13 cellular contexts compared by ENCODE assay signal in genomic region chr7:80699656-80700318, GRCh38.
A peak's percentile ranks its signal among the peaks of the same experiment; 100 is the strongest.
DNase-seq lines count a peak whose midpoint lies in the region; ATAC-seq and TF ChIP-seq lines count a peak whose summit lies in the region.
"Had no signal": no experiment of that assay in that cellular context is flagged by ENCODE, and none has a peak within 500 bp of the region (broad histone marks: within the 10 kb centered on the region; RNA-seq: fewer than 3 reads in every experiment).

No MANE protein-coding gene starts in this region.

- H3K9me3 ChIP-seq in esophagus muscularis mucosa = no peaks in the 10 kb centered on the region
- no peaks in the 10 kb centered on the region for H3K9me3 ChIP-seq in osteoblast (ENCODE audit: low read depth, low read length)
- H3K9me3 ChIP-seq: MG63, neutrophil had no signal

- H3K36me3 Mint-ChIP-seq in effector memory CD8-positive, alpha-beta T cell (ENCODE audit: insufficient read depth) = no peaks in the 10 kb centered on the region
- H3K36me3 Mint-ChIP-seq: activated naive CD8-positive, alpha-beta T cell treated with anti-CD3 and anti-CD28 coated beads, Interleukin-2, amount 10 ng/mL, durations not matched to agents 7 days and 5 days; T-cell had no signal

- H3K27me3 Mint-ChIP-seq in effector memory CD8-positive, alpha-beta T cell = no peaks in the 10 kb centered on the region
- H3K27me3 Mint-ChIP-seq: activated naive CD8-positive, alpha-beta T cell treated with anti-CD3 and anti-CD28 coated beads, Interleukin-2, amount 10 ng/mL, durations not matched to agents 7 days and 5 days had no signal

- H3K27ac ChIP-seq in esophagus muscularis mucosa (replicated peaks in 1 of 4) (peak overlapping the region; percentile 5 to 52 (median 38)), osteoblast (ENCODE audit: low read depth, low read length) (peak overlapping the region; percentile 43)
- H3K27ac ChIP-seq: neutrophil had no signal

- no peak for TF ChIP-seq EP300 in esophagus muscularis mucosa (IDR thresholded peaks at IDR 0.05)

- peaks cover 0 to 18% (median 16%) of the 10 kb centered on the region in 4 donors for H3K4me1 ChIP-seq in esophagus muscularis mucosa
- H3K4me1 ChIP-seq in osteoblast (ENCODE audit: insufficient read depth, low read length) = peaks cover 15% of the 10 kb centered on the region

- peaks cover 8 to 10% of the 10 kb centered on the region in 2 donors for H3K9me3 Mint-ChIP-seq in effector memory CD8-positive, alpha-beta T cell
- H3K9me3 Mint-ChIP-seq: activated naive CD8-positive, alpha-beta T cell treated with anti-CD3 and anti-CD28 coated beads, Interleukin-2, amount 10 ng/mL, durations not matched to agents 7 days and 5 days; T-cell had no signal

- TF ChIP-seq POLR2A in esophagus muscularis mucosa (IDR thresholded peaks at IDR 0.05; ENCODE audit: low read depth) = no peak

- intact Hi-C loops in esophagus muscularis mucosa (cut with DNase I) = loop anchor here (2.0 to 10.0 kb wide), 3 partner anchors 555 to 769 kb away; no protein-coding TSS in a partner anchor

- WGBS in esophagus muscularis mucosa = 36% methylated on average over 4 of the region's 4 CpGs

- H3K36me3 ChIP-seq in esophagus muscularis mucosa = no peaks in the 10 kb centered on the region
- no peaks in the 10 kb centered on the region for H3K36me3 ChIP-seq in osteoblast (ENCODE audit: insufficient read depth, low read length)
- H3K36me3 ChIP-seq: MG63, neutrophil had no signal

- peak overlapping the region; percentile 23 for H2AFZ ChIP-seq in osteoblast (ENCODE audit: low read length)

- no peaks in the 10 kb centered on the region for H4K20me1 ChIP-seq in osteoblast (ENCODE audit: insufficient read depth, low read length)

- H3K4me2 ChIP-seq in osteoblast (ENCODE audit: insufficient read depth, low read length) = peak overlapping the region; percentile 51

- H3K4me1 Mint-ChIP-seq in effector memory CD8-positive, alpha-beta T cell (ENCODE audit: low read depth in 2 of 2) = no peaks in the 10 kb centered on the region
- H3K4me1 Mint-ChIP-seq: activated naive CD8-positive, alpha-beta T cell treated with anti-CD3 and anti-CD28 coated beads, Interleukin-2, amount 10 ng/mL, durations not matched to agents 7 days and 5 days; T-cell had no signal

- H3K27me3 ChIP-seq in esophagus muscularis mucosa = no peaks in the 10 kb centered on the region
- H3K27me3 ChIP-seq in osteoblast (ENCODE audit: insufficient read depth, low read length) = no peaks in the 10 kb centered on the region
- H3K27me3 ChIP-seq: MG63, neutrophil had no signal

- no peaks in the 10 kb centered on the region for H3K79me2 ChIP-seq in osteoblast (ENCODE audit: insufficient read depth, low read length)

- DNase-seq in Caki2 (ENCODE audit: low read depth) (peak; percentile 21), NOMO-1 (lab: John Stamatoyannopoulos, UW; ENCODE audit: unreplicated experiment in 2 of 2) (peak; percentile 61 to 89), esophagus muscularis mucosa (ENCODE audit: extremely low spot score) (no peak), osteoblast (ENCODE audit: insufficient read length, low spot score, missing footprints) (peak; percentile 55), HK-2 (ENCODE audit: unreplicated experiment) (no peak), omental fat pad (ENCODE audit: low spot score) (no peak)
- no peak for DNase-seq in stimulated activated CD8-positive, alpha-beta memory T cell treated with anti-CD3 and anti-CD28 coated beads, Interleukin-4, amount 100 ng/mL, for 48 hours
- DNase-seq in effector memory CD8-positive, alpha-beta T cell = no peak
- DNase-seq: activated CD4-positive, alpha-beta T cell treated with anti-CD3 and anti-CD28 coated beads for 1 hour; activated naive CD8-positive, alpha-beta T cell treated with anti-CD3 and anti-CD28 coated beads, Interleukin-2, amount 10 ng/mL, durations not matched to agents 7 days and 5 days; MG63; T-cell had no signal

- no peak for ATAC-seq in effector memory CD8-positive, alpha-beta T cell (replicated peaks)
- ATAC-seq in omental fat pad (ENCODE audit: low FRiP score) = no peak
- ATAC-seq: T-cell had no signal

- no peak for TF ChIP-seq CTCF in esophagus muscularis mucosa (IDR thresholded peaks at IDR 0.05)
- TF ChIP-seq CTCF in osteoblast (IDR thresholded peaks at IDR 0.05; ENCODE audit: extremely low read depth, low read depth, low read length) = no peak
- TF ChIP-seq CTCF in omental fat pad (IDR thresholded peaks at IDR 0.05) = no peak

- H3K4me3 ChIP-seq in esophagus muscularis mucosa (no peak overlapping the region), osteoblast (ENCODE audit: insufficient read depth, low read length) (no peak overlapping the region)
- H3K4me3 ChIP-seq: MG63 had no signal

- H3K4me3 Mint-ChIP-seq in effector memory CD8-positive, alpha-beta T cell = no peak overlapping the region
- H3K4me3 Mint-ChIP-seq: activated naive CD8-positive, alpha-beta T cell treated with anti-CD3 and anti-CD28 coated beads, Interleukin-2, amount 10 ng/mL, durations not matched to agents 7 days and 5 days; T-cell had no signal

- in situ Hi-C loops in Caki2 (cut with HindIII; ENCODE audit: low pct_unique_long_range_greater_than_20kb, low sequenced_read_pairs) = no loop called here

- no peak overlapping the region for H3K27ac Mint-ChIP-seq in effector memory CD8-positive, alpha-beta T cell
- H3K27ac Mint-ChIP-seq: activated naive CD8-positive, alpha-beta T cell treated with anti-CD3 and anti-CD28 coated beads, Interleukin-2, amount 10 ng/mL, durations not matched to agents 7 days and 5 days; T-cell had no signal

Comparison
In these comparisons a context has a peak if more than half of its experiments do, and no peak if none do; other contexts are left out.
1. DNase-seq: peak in Caki2 (single experiment), NOMO-1 (2 of 2) and osteoblast (single experiment); none in esophagus muscularis mucosa (single experiment), stimulated activated CD8-positive, alpha-beta memory T cell treated with anti-CD3 and anti-CD28 coated beads, Interleukin-4, amount 100 ng/mL, for 48 hours (single experiment), effector memory CD8-positive, alpha-beta T cell (0 of 3), HK-2 (single experiment) and omental fat pad (single experiment).